24 cellular contexts compared by ENCODE assay signal in genomic region chr16:64542152-64542551, GRCh38.
DNase-seq lines count a peak whose midpoint lies in the region; ATAC-seq, FAIRE-seq and TF ChIP-seq lines count a peak whose summit lies in the region.
"Had no signal": no experiment of that assay in that cellular context is flagged by ENCODE, and none has a peak within 500 bp of the region (broad histone marks: within the 10 kb centered on the region; RNA-seq: fewer than 3 reads in every experiment).

No MANE protein-coding gene starts in this region.

- TF ChIP-seq RAD21 in HepG2 (CRISPR knock-in tag; IDR thresholded peaks at IDR 0.05) (no peak), K562 (CRISPR knock-in tag; conservative IDR thresholded peaks at IDR 0.05 in 1 of 2, IDR thresholded peaks at IDR 0.05 in 1 of 2) (no peak)

- H3K9ac ChIP-seq in HepG2 (ENCODE audit: insufficient read depth, low read depth, low read length), result no peak overlapping the region
- no peak overlapping the region for H3K9ac ChIP-seq in K562 (ENCODE audit: insufficient read depth in 1 of 2, low read depth in 2 of 2, low read length in 2 of 2)
- H3K9ac ChIP-seq: BLaER1 had no signal

- no peak overlapping the region for H2AFZ ChIP-seq in HepG2 (ENCODE audit: low read length)
- H2AFZ ChIP-seq in K562 (ENCODE audit: low read depth, low read length), result no peak overlapping the region

- H4K20me1 ChIP-seq in HepG2 (ENCODE audit: insufficient read depth, low read length) (no peaks in the 10 kb centered on the region), K562 (replicated peaks; ENCODE audit: control insufficient read depth, insufficient read depth, low read length) (no peaks in the 10 kb centered on the region)
- H4K20me1 ChIP-seq: BLaER1 had no signal

- TF ChIP-seq CTCF in HepG2 (CRISPR knock-in tag; IDR thresholded peaks at IDR 0.05) (no peak), right lobe of liver (IDR thresholded peaks at IDR 0.05) (no peak), K562 (IDR thresholded peaks at IDR 0.05 in 2 of 3, conservative IDR thresholded peaks at IDR 0.05 in 1 of 3; ENCODE audit: insufficient read depth in 2 of 3, low read depth in 1 of 3, low read length in 3 of 3) (no peak)

- H3K27ac ChIP-seq in HepG2 (ENCODE audit: extremely low read length, insufficient read depth, low read length) (no peak overlapping the region), right lobe of liver (no peak overlapping the region), K562 (ENCODE audit: extremely low read depth, low read depth, low read length) (no peak overlapping the region)
- H3K27ac ChIP-seq: 22Rv1, BLaER1 had no signal

- H3K9me3 ChIP-seq in HepG2 (ENCODE audit: low read length), result peaks cover 55% of the 10 kb centered on the region
- no peaks in the 10 kb centered on the region for H3K9me3 ChIP-seq in right lobe of liver
- H3K9me3 ChIP-seq in K562 (replicated peaks; ENCODE audit: control insufficient read depth, insufficient read depth, low read depth, low read length), result peaks cover 1% of the 10 kb centered on the region; the same call in 1 of the 2 replicates
- H3K9me3 ChIP-seq: BE2C, BLaER1 had no signal

- H3K4me2 ChIP-seq in HepG2 (ENCODE audit: low read depth, low read length) (no peak overlapping the region), K562 (ENCODE audit: insufficient read depth, low read length) (no peak overlapping the region)
- H3K4me2 ChIP-seq: BLaER1 had no signal

- H3K27me3 ChIP-seq in HepG2 (ENCODE audit: control insufficient read depth in 1 of 2, insufficient read depth in 2 of 2, low read length in 2 of 2) (no peaks in the 10 kb centered on the region), right lobe of liver (no peaks in the 10 kb centered on the region), K562 (ENCODE audit: control insufficient read depth in 2 of 2, insufficient read depth in 2 of 2, low read length in 2 of 2) (no peaks in the 10 kb centered on the region)
- H3K27me3 ChIP-seq: BE2C, BLaER1 had no signal

- DNase-seq in HepG2 (ENCODE audit: low spot score) (no peak), right lobe of liver (no peak), K562 (ENCODE audit: extremely low read depth in 1 of 4, low spot score in 3 of 4) (no peak), midbrain (lab: John Stamatoyannopoulos, UW) (no peak), SKM-1 treated with dmso at 0.1 percent for 144 hours (lab: John Stamatoyannopoulos, UW; ENCODE audit: unreplicated experiment) (no peak)
- DNase-seq: ACHN; BE2C; C1 segment of cervical spinal cord; CD4-positive, alpha-beta memory T cell; CD4-positive, CD25-positive, alpha-beta regulatory T cell; CD8-positive, alpha-beta memory T cell; COR-L47; DMS 273 treated with DMSO at 0.1 percent for 48 hours; DMS153; DMS53; DMS79; DND-41; EL; GDM1 had no signal

- CTCF ChIA-PET in HepG2 (lab: Yijun Ruan, JAX; ENCODE audit: low intra/inter-chr PET ratio, low total read pairs) (no interaction called here), K562 (lab: Yijun Ruan, JAX; ENCODE audit: low intra/inter-chr PET ratio) (no interaction called here)

- TF ChIP-seq EP300 in HepG2 (IDR thresholded peaks at IDR 0.05; ENCODE audit: low read depth in 2 of 2, low read length in 2 of 2) (no peak), HepG2 (CRISPR knock-in tag; IDR thresholded peaks at IDR 0.05; ENCODE audit: borderline replicate concordance) (no peak), K562 (IDR thresholded peaks at IDR 0.05; ENCODE audit: low read length) (no peak)

- TF ChIP-seq POLR2A in HepG2 (IDR thresholded peaks at IDR 0.05; ENCODE audit: insufficient read depth in 1 of 2, low read depth in 2 of 2, low read length in 2 of 2) (no peak), right lobe of liver (IDR thresholded peaks at IDR 0.05) (no peak), K562 (conservative IDR thresholded peaks at IDR 0.05) (no peak)

- H3K36me3 ChIP-seq in HepG2 (replicated peaks in 1 of 2; ENCODE audit: control insufficient read depth in 1 of 2, insufficient read depth in 2 of 2, low read length in 2 of 2) (no peaks in the 10 kb centered on the region), right lobe of liver (no peaks in the 10 kb centered on the region), K562 (ENCODE audit: control insufficient read depth, insufficient read depth, low read length) (no peaks in the 10 kb centered on the region)
- H3K36me3 ChIP-seq: BE2C, BLaER1 had no signal

- in situ Hi-C loops in HepG2 (cut with HindIII; ENCODE audit: extremely low pct_ligation_motif_present, low pct_unique_long_range_greater_than_20kb), result no loop called here
- in situ Hi-C loops in K562 (cut with MboI), result no loop called here

- ATAC-seq in HepG2 (no peak), right lobe of liver (no peak), K562 (no peak)
- ATAC-seq: GM12878 had no signal

- intact Hi-C loops in HepG2 (cut with micrococcal nuclease; ENCODE audit: unreplicated experiment), result no loop called here
- intact Hi-C loops in right lobe of liver (cut with DNase I), result no loop called here
- intact Hi-C loops in K562 (cut with micrococcal nuclease), result no loop called here

- FAIRE-seq in HepG2 (lab: Jason Lieb, UNC) (no peak), K562 (lab: Jason Lieb, UNC) (no peak)
- FAIRE-seq: GM12878, GM12892, GM18507 had no signal

- no peak overlapping the region for H3K4me3 ChIP-seq in HepG2 (replicated peaks in 1 of 3; ENCODE audit: insufficient read depth in 1 of 3, low read depth in 2 of 3, low read length in 3 of 3)
- H3K4me3 ChIP-seq in right lobe of liver, result no peak overlapping the region
- no peak overlapping the region for H3K4me3 ChIP-seq in K562
- H3K4me3 ChIP-seq: BLaER1, GM12878 had no signal

- no peaks in the 10 kb centered on the region for H3K9me1 ChIP-seq in K562 (ENCODE audit: control insufficient read depth, insufficient read depth, low read length)

- POLR2A ChIA-PET in HepG2 (lab: Yijun Ruan, JAX) (no interaction called here), K562 (lab: Yijun Ruan, JAX) (interaction anchor here (0.6 kb wide), 1 partner anchor 115 kb away, joined by 5 read pairs; no protein-coding TSS in a partner anchor)

- no peaks in the 10 kb centered on the region for H3K79me2 ChIP-seq in HepG2 (ENCODE audit: insufficient read depth, low read length)
- no peaks in the 10 kb centered on the region for H3K79me2 ChIP-seq in K562 (ENCODE audit: control insufficient read depth, insufficient read depth, low read length)

- H3K4me1 ChIP-seq in HepG2 (ENCODE audit: insufficient read depth, low read length), result no peaks in the 10 kb centered on the region
- peaks cover 0 to 2% (median 0%) of the 10 kb centered on the region in 4 donors for H3K4me1 ChIP-seq in right lobe of liver
- no peaks in the 10 kb centered on the region for H3K4me1 ChIP-seq in K562 (replicated peaks in 1 of 2; ENCODE audit: control insufficient read depth in 2 of 2, insufficient read depth in 2 of 2, low read length in 2 of 2)
- H3K4me1 ChIP-seq: BE2C, BLaER1 had no signal

- 16% methylated on average over 2 of the region's 2 CpGs for WGBS in HepG2 (ENCODE audit: low lambda C conversion rate)
- 80% methylated on average over 2 of the region's 2 CpGs for WGBS in right lobe of liver (ENCODE audit: insufficient coverage, low coverage, low lambda C conversion rate, missing lambda C conversion rate)
- WGBS in K562 (ENCODE audit: insufficient coverage, low coverage, missing lambda C conversion rate), result 0% methylated on average over 2 of the region's 2 CpGs

- BruUV-seq in HepG2 (replicated peaks; lab: Mats Ljungman, UMichigan), result no TSS peak
- BruUV-seq in K562 (replicated peaks; lab: Mats Ljungman, UMichigan), result no TSS peak

TF ChIP-seq in HepG2, 621 proteins besides CTCF, POLR2A, EP300 and RAD21:
- TF ChIP-seq NFE2 (CRISPR knock-in tag; IDR thresholded peaks at IDR 0.05) (no peak), MAFF (IDR thresholded peaks at IDR 0.05; ENCODE audit: low read depth, low read length) (peak; percentile 77), MAFK (conservative IDR thresholded peaks at IDR 0.05 in 1 of 2, IDR thresholded peaks at IDR 0.05 in 1 of 2; ENCODE audit: low read length in 2 of 2) (peak; percentile 70 to 79; a peak in 3 of 4 replicates)

TF ChIP-seq in K562, 482 proteins besides CTCF, POLR2A, EP300 and RAD21:
- peak; percentile 32 for TF ChIP-seq MAFF (IDR thresholded peaks at IDR 0.05; ENCODE audit: low read length)
- TF ChIP-seq HOXB6 (CRISPR knock-in tag; IDR thresholded peaks at IDR 0.05; ENCODE audit: borderline replicate concordance), result no peak

Comparison
In these comparisons a context has a peak if more than half of its experiments do, and no peak if none do; other contexts are left out.
1. Of the 241 proteins assayed by ChIP-seq in both HepG2 and K562: peak only in HepG2: MAFK; only in K562: none; in both: MAFF; in neither: 239.